1 cellular context compared by ENCODE assay signal in genomic region chr2:135768863-135769262, GRCh38.
TF ChIP-seq lines count a peak whose summit lies in the region.

No MANE protein-coding gene starts in this region.

TF ChIP-seq in GM23338, 12 proteins besides CTCF, POLR2A, EP300 and RAD21:
- no peak for TF ChIP-seq ZNF462 (CRISPR knock-in tag; IDR thresholded peaks at IDR 0.05)
- TF ChIP-seq REST (IDR thresholded peaks at IDR 0.05; ENCODE audit: unreplicated experiment) = no peak
- no peak for TF ChIP-seq STAT1 (IDR thresholded peaks at IDR 0.05; ENCODE audit: unreplicated experiment)
- no peak for TF ChIP-seq ETS1 (IDR thresholded peaks at IDR 0.05)
- TF ChIP-seq CREB1 (CRISPR knock-in tag; IDR thresholded peaks at IDR 0.05; ENCODE audit: low read depth) = no peak
- no peak for TF ChIP-seq POLR2AphosphoS5 (IDR thresholded peaks at IDR 0.05; ENCODE audit: low read depth)
- TF ChIP-seq NANOG (IDR thresholded peaks at IDR 0.05; ENCODE audit: borderline replicate concordance) = no peak
- no peak for TF ChIP-seq EZH2phosphoT487 (IDR thresholded peaks at IDR 0.05; ENCODE audit: unreplicated experiment)
- no peak for TF ChIP-seq EZH2 (IDR thresholded peaks at IDR 0.05; ENCODE audit: low read depth, unreplicated experiment)
- no peak for TF ChIP-seq JUNB (IDR thresholded peaks at IDR 0.05; ENCODE audit: unreplicated experiment)
- TF ChIP-seq ZNF114 (CRISPR knock-in tag; IDR thresholded peaks at IDR 0.05) = no peak
- TF ChIP-seq ZNF331 (CRISPR knock-in tag; IDR thresholded peaks at IDR 0.05; ENCODE audit: low read depth) = no peak
TF ChIP-seq in GM23338: peak in this region for 0.
